ENCODE assay signal across 8 cellular contexts in genomic region chr16:87780385-87780989, GRCh38. TPM values are rescaled to one million over a fixed set of nuclear protein-coding genes. Genes with fewer than 3 reads are reported as not detected.
A peak's percentile ranks its signal among the peaks of the same experiment; 100 is the strongest.
DNase-seq lines count a peak whose midpoint lies in the region; ATAC-seq, FAIRE-seq and TF ChIP-seq lines count a peak whose summit lies in the region.

No MANE protein-coding gene starts in this region.

- DNase-seq in GM12892 (ENCODE audit: insufficient read length), result no peak
- DNase-seq in NCI-H1092 (lab: John Stamatoyannopoulos, UW), result peak; percentile 34
- peak; percentile 88 for DNase-seq in activated CD4-positive, alpha-beta T cell treated with anti-CD3 and anti-CD28 coated beads, Interleukin-2, amount 10 ng/mL, durations not matched to agents 24 days and 14 days
- DNase-seq in esophagus squamous epithelium (lab: John Stamatoyannopoulos, UW), result no peak
- peak in 2 of 3 experiments; percentile 8 to 40 for DNase-seq in stimulated activated CD4-positive, alpha-beta T cell treated with anti-CD3 and anti-CD28 coated beads, TNF-alpha, amount 100 ng/mL, for 4 hours (ENCODE audit: low read depth in 3 of 3)
- no peak for DNase-seq in NCI-H2196 treated with DMSO at 0.1 percent for 48 hours (lab: John Stamatoyannopoulos, UW; ENCODE audit: unreplicated experiment)
- DNase-seq in kidney, result no peak

- H3K4me3 ChIP-seq in esophagus squamous epithelium (no peak overlapping the region), kidney (ENCODE audit: low read length in 2 of 2) (no peak overlapping the region)

- H3K9me3 ChIP-seq in esophagus squamous epithelium, result no peaks in the 10 kb centered on the region
- no peaks in the 10 kb centered on the region for H3K9me3 ChIP-seq in kidney (ENCODE audit: control insufficient read depth in 1 of 2, low read length in 2 of 2)

- peak overlapping the region; percentile 75 for H3K4me3 Mint-ChIP-seq in activated CD4-positive, alpha-beta T cell treated with anti-CD3 and anti-CD28 coated beads, Interleukin-2, amount 10 ng/mL, durations not matched to agents 24 days and 14 days

- TF ChIP-seq CTCF in esophagus squamous epithelium (IDR thresholded peaks at IDR 0.05) (no peak), kidney (IDR thresholded peaks at IDR 0.05; ENCODE audit: borderline replicate concordance, extremely low read depth, insufficient read depth) (no peak)

- H3K27me3 ChIP-seq in esophagus squamous epithelium, result peaks cover 0 to 35% (median 0%) of the 10 kb centered on the region in 4 donors

- FAIRE-seq in GM12892 (lab: Jason Lieb, UNC) (peak; percentile 54), kidney (lab: Jason Lieb, UNC) (no peak)

- peak overlapping the region in 3 of 4 donors; percentile 9 to 44 (median 23) for H3K27ac ChIP-seq in esophagus squamous epithelium
- no peak overlapping the region for H3K27ac ChIP-seq in kidney (ENCODE audit: low read depth in 2 of 2, low read length in 2 of 2)

- no peaks in the 10 kb centered on the region for H3K27me3 Mint-ChIP-seq in activated CD4-positive, alpha-beta T cell treated with anti-CD3 and anti-CD28 coated beads, Interleukin-2, amount 10 ng/mL, durations not matched to agents 24 days and 14 days

- peaks cover 20 to 41% (median 22%) of the 10 kb centered on the region in 3 donors for H3K4me1 ChIP-seq in esophagus squamous epithelium
- H3K4me1 ChIP-seq in kidney (ENCODE audit: control insufficient read depth in 1 of 2, insufficient read depth in 1 of 2, low read depth in 1 of 2, low read length in 2 of 2), result peaks cover 0 to 3% of the 10 kb centered on the region in 2 donors

- peaks cover 3% of the 10 kb centered on the region for H3K36me3 Mint-ChIP-seq in activated CD4-positive, alpha-beta T cell treated with anti-CD3 and anti-CD28 coated beads, Interleukin-2, amount 10 ng/mL, durations not matched to agents 24 days and 14 days (ENCODE audit: low read depth)

- H3K9ac ChIP-seq in kidney (ENCODE audit: low read length in 2 of 2), result no peak overlapping the region

- WGBS in esophagus squamous epithelium, 2 donors, result 52 to 65% methylated on average over 5 to 6 of the region's 10 CpGs

- intact Hi-C loops in activated CD4-positive, alpha-beta T cell treated with anti-CD3 and anti-CD28 coated beads, Interleukin-2, amount 10 ng/mL, durations not matched to agents 24 days and 14 days (cut with micrococcal nuclease), result loop anchor here (1.0 to 5.0 kb wide), 2 partner anchors 42 to 115 kb away; no protein-coding TSS in a partner anchor
- intact Hi-C loops in esophagus squamous epithelium (cut with DNase I), result no loop called here
- intact Hi-C loops in kidney (cut with DNase I), result no loop called here

- no peaks in the 10 kb centered on the region for H3K36me3 ChIP-seq in esophagus squamous epithelium
- no peaks in the 10 kb centered on the region for H3K36me3 ChIP-seq in kidney (ENCODE audit: control insufficient read depth in 1 of 2, insufficient read depth in 2 of 2, low read length in 2 of 2)

- H3K4me1 Mint-ChIP-seq in activated CD4-positive, alpha-beta T cell treated with anti-CD3 and anti-CD28 coated beads, Interleukin-2, amount 10 ng/mL, durations not matched to agents 24 days and 14 days, result peaks cover 46% of the 10 kb centered on the region

- H3K27ac Mint-ChIP-seq in activated CD4-positive, alpha-beta T cell treated with anti-CD3 and anti-CD28 coated beads, Interleukin-2, amount 10 ng/mL, durations not matched to agents 24 days and 14 days, result peak overlapping the region; percentile 96

- H3K9me3 Mint-ChIP-seq in activated CD4-positive, alpha-beta T cell treated with anti-CD3 and anti-CD28 coated beads, Interleukin-2, amount 10 ng/mL, durations not matched to agents 24 days and 14 days, result no peaks in the 10 kb centered on the region

- TF ChIP-seq POLR2A in GM12892 (IDR thresholded peaks at IDR 0.05; ENCODE audit: low read depth, low read length) (no peak), esophagus squamous epithelium (IDR thresholded peaks at IDR 0.05) (no peak)

- ATAC-seq in HG03097 (IDR thresholded peaks at IDR 0.05; ENCODE audit: low FRiP score, unreplicated experiment), result no peak

RNA-seq across cellular contexts. Expression of gene KLHDC4, which starts 14.7 kb away (rescaled TPM):
- polyA plus RNA-seq in GM12892 (2012; ENCODE audit: missing spikeins), result 29.3 TPM
- 76.1 and 91.0 TPM in 2 replicates for total RNA-seq in activated CD4-positive, alpha-beta T cell treated with anti-CD3 and anti-CD28 coated beads, Interleukin-2, amount 10 ng/mL, durations not matched to agents 24 days and 14 days
- 10 to 100 TPM; 16.2 to 29.4 (median 21.5) TPM for total RNA-seq in esophagus squamous epithelium
- 42.2 TPM for total RNA-seq in kidney
- 25.0 TPM for polyA plus RNA-seq in kidney (ENCODE audit: insufficient read depth, low read depth, low replicate concordance)

Comparison
In these comparisons a context has a peak if more than half of its experiments do, and no peak if none do; other contexts are left out.
1. DNase-seq: peak in NCI-H1092 (single experiment), activated CD4-positive, alpha-beta T cell treated with anti-CD3 and anti-CD28 coated beads, Interleukin-2, amount 10 ng/mL, durations not matched to agents 24 days and 14 days (single experiment) and stimulated activated CD4-positive, alpha-beta T cell treated with anti-CD3 and anti-CD28 coated beads, TNF-alpha, amount 100 ng/mL, for 4 hours (2 of 3); none in GM12892 (single experiment), esophagus squamous epithelium (single experiment), NCI-H2196 treated with DMSO at 0.1 percent for 48 hours (single experiment) and kidney (single experiment).
2. H3K27ac ChIP-seq: peak in esophagus squamous epithelium (3 of 4); none in kidney (0 of 2).